Comparison of ENCODE assay signal across 8 cellular contexts in the genomic region with DNA sequence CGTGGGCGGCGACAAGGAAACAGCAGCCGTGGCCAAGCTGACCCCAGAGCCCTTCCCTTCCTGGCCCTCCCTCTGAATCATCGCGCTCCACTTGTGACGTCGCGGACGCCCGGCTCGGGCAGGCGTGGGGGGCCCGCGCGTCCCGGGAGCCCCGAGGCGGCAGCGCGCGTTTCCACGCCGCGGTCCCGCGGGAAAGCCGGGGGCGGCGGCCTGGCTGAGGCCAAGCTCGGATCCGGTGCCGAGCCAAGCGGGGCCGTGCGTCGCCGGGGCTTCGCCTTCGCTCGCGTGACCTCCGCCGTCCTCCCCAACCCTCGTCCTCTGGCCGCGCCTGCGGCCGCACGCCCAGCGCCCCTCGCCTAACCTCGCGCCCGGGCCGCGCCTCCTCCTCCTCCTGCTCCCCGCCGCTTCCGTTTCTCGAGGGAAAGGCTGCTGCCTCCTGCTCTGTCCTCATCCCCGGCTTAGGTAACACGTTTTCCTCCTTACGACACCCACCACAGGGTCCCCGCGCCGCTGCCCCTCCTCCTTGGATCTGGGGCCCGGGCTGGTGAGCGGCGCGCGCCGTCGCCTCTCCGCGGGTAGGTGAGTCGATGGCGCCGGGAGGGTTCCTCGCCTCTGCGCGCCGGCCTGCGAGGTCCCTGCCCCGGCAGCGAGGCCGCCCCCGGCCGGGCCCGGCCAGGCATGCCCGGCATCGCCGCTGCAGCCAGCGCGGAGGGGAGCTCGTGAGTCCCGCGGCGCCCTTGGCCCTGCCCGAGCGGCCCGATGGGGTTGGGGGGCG. TPM values are rescaled to one million over a fixed set of nuclear protein-coding genes. Genes with fewer than 3 reads are reported as not detected.
DNase-seq lines count a peak whose midpoint lies in the region; ATAC-seq and TF ChIP-seq lines count a peak whose summit lies in the region.

A gene with protein sequence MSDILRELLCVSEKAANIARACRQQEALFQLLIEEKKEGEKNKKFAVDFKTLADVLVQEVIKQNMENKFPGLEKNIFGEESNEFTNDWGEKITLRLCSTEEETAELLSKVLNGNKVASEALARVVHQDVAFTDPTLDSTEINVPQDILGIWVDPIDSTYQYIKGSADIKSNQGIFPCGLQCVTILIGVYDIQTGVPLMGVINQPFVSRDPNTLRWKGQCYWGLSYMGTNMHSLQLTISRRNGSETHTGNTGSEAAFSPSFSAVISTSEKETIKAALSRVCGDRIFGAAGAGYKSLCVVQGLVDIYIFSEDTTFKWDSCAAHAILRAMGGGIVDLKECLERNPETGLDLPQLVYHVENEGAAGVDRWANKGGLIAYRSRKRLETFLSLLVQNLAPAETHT (plus strand): TSS at position 90 of the 775 bp plus-strand sequence. CDS start 16,514 bp downstream, outside the sequence.

- 0% methylated on average over 57 of the region's 103 CpGs for WGBS in esophagus muscularis mucosa

- DNase-seq in C1 segment of cervical spinal cord (lab: John Stamatoyannopoulos, UW) = peak in 12 of 14 donors; percentile 39 to 78 (median 70)
- peak; percentile 65 to 70 for DNase-seq in activated T-cell treated with anti-CD3 and anti-CD28 coated beads, Interleukin-2, amount 50 U/mL, for 48 hours
- no peak for DNase-seq in esophagus muscularis mucosa (ENCODE audit: extremely low spot score)
- DNase-seq in substantia nigra (lab: John Stamatoyannopoulos, UW) = peak in 37 of 49 donors; percentile 23 to 87 (median 63)

- no peaks in the 10 kb centered on the region for H3K9me2 ChIP-seq in OCI-LY1 (ENCODE audit: low read depth, low read length)

- H3K27ac ChIP-seq in OCI-LY1 (ENCODE audit: low read depth, low read length, poor library complexity, severe bottlenecking) = no peak within 1 kb of the TSS
- H3K27ac ChIP-seq in esophagus muscularis mucosa (replicated peaks in 1 of 4) = peak within 1 kb of the TSS; percentile 95 to 98 (median 97)
- peak within 1 kb of the TSS; percentile 86 for H3K27ac ChIP-seq in substantia nigra (ENCODE audit: low read depth, low read length, poor library complexity, severe bottlenecking)

- ATAC-seq in GM19025 (IDR thresholded peaks at IDR 0.05; ENCODE audit: low read depth, unreplicated experiment) = peak; percentile 64
- ATAC-seq in HG03108 (IDR thresholded peaks at IDR 0.05; ENCODE audit: unreplicated experiment) = peak; percentile 43

- TF ChIP-seq CTCF in OCI-LY1 (IDR thresholded peaks at IDR 0.05; ENCODE audit: low read length) (no peak), esophagus muscularis mucosa (IDR thresholded peaks at IDR 0.05) (no peak)

- no peak within 1 kb of the TSS for H2AFZ ChIP-seq in OCI-LY1 (ENCODE audit: low read length)

- H3K9ac ChIP-seq in OCI-LY1 (ENCODE audit: low read length) = no peak within 1 kb of the TSS; the same call in 1 of the 2 replicates
- H3K9ac ChIP-seq in mucosa of stomach (ENCODE audit: low read length) = peak within 1 kb of the TSS; percentile 85

- H3K4me3 ChIP-seq in OCI-LY1 (ENCODE audit: low read depth, low read length, poor library complexity, severe bottlenecking) (peak within 1 kb of the TSS; percentile 56), esophagus muscularis mucosa (peak within 1 kb of the TSS; percentile 82 to 89 (median 84)), mucosa of stomach (ENCODE audit: low read length) (peak within 1 kb of the TSS; percentile 79)

- no peaks in the 10 kb centered on the region for H4K20me1 ChIP-seq in OCI-LY1 (ENCODE audit: insufficient read depth, low read length)

- H3K79me2 ChIP-seq in OCI-LY1 (ENCODE audit: insufficient read depth, low read length) = no peaks in the 10 kb centered on the region

- no peaks in the 10 kb centered on the region for H3F3A ChIP-seq in OCI-LY1 (ENCODE audit: insufficient read depth, low read length)

- H3K4me1 ChIP-seq in OCI-LY1 (ENCODE audit: insufficient read depth, low read length, severe bottlenecking) (peaks cover 14% of the 10 kb centered on the region), esophagus muscularis mucosa (peaks cover 20 to 41% (median 40%) of the 10 kb centered on the region in 4 donors), mucosa of stomach (ENCODE audit: control insufficient read depth, insufficient read depth, low read length) (peaks cover 10% of the 10 kb centered on the region)

- H3K27me3 ChIP-seq in OCI-LY1 (ENCODE audit: insufficient read depth, low read length) = no peaks in the 10 kb centered on the region
- no peaks in the 10 kb centered on the region for H3K27me3 ChIP-seq in esophagus muscularis mucosa
- H3K27me3 ChIP-seq in mucosa of stomach (ENCODE audit: control insufficient read depth, insufficient read depth, low read length) = no peaks in the 10 kb centered on the region

- H3K9me3 ChIP-seq in OCI-LY1 (ENCODE audit: low read length) = no peaks in the 10 kb centered on the region
- no peaks in the 10 kb centered on the region for H3K9me3 ChIP-seq in esophagus muscularis mucosa
- H3K9me3 ChIP-seq in mucosa of stomach (ENCODE audit: control insufficient read depth, low read length) = no peaks in the 10 kb centered on the region

- no peaks in the 10 kb centered on the region for H3K36me3 ChIP-seq in OCI-LY1 (ENCODE audit: insufficient read depth, low read length)
- H3K36me3 ChIP-seq in esophagus muscularis mucosa = peaks cover 0 to under 1% (median 0%) of the 10 kb centered on the region in 4 donors
- no peaks in the 10 kb centered on the region for H3K36me3 ChIP-seq in mucosa of stomach (ENCODE audit: control insufficient read depth, insufficient read depth, low read length)

- peak within 1 kb of the TSS; percentile 81 for H3K4me2 ChIP-seq in OCI-LY1 (ENCODE audit: low read length)

- TF ChIP-seq EP300 in esophagus muscularis mucosa (IDR thresholded peaks at IDR 0.05) = no peak

- TF ChIP-seq POLR2A in esophagus muscularis mucosa (IDR thresholded peaks at IDR 0.05; ENCODE audit: low read depth) = no peak

- intact Hi-C loops in esophagus muscularis mucosa (cut with DNase I) = no loop called here

RNA-seq across cellular contexts. Expression of the gene that starts here (rescaled TPM):
- total RNA-seq in esophagus muscularis mucosa = 10 to 100 TPM; 17.1 to 23.6 (median 21.0) TPM
